23 cellular contexts compared by ENCODE assay signal in the genomic region with DNA sequence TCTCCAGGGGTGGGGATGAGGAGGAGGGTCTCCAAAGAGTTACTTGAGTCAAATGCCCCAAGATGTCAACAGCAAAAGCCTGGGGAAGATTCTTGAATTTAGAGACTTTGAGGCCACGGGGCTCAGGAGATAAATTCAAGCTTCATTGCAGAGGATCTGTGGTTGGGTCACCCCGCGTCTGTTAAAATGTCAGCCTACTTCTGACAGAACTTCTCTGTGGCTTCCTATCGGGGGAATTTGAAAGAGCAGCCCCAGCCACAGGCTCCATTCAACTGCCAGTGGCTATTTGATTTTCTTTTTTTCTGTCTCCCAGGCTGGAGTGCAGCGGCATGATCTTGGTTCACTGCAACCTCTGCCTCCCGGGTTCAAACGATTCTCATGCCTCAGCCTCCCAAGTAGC.
A peak's percentile ranks its signal among the peaks of the same experiment; 100 is the strongest.
DNase-seq lines count a peak whose midpoint lies in the region; ATAC-seq and TF ChIP-seq lines count a peak whose summit lies in the region.
"Had no signal": no experiment of that assay in that cellular context is flagged by ENCODE, and none has a peak within 500 bp of the region (broad histone marks: within the 10 kb centered on the region; RNA-seq: fewer than 3 reads in every experiment).

No MANE protein-coding gene starts in this region.

- H3K4me3 Mint-ChIP-seq in T-helper 1 cell treated with Interleukin-12 subunit alpha and Interleukin-12 subunit beta and Interleukin-4 antibody, amounts not matched to agents 30 μg/mL and 1 μg/mL, for 36 hours, result peak overlapping the region; percentile 22
- H3K4me3 Mint-ChIP-seq in activated T-helper 17 cell treated with anti-CD3 and anti-CD28 coated beads, Interleukin-2, amount 50 U/mL, for 72 hours, result peak overlapping the region; percentile 26
- H3K4me3 Mint-ChIP-seq in natural killer cell (peak overlapping the region; percentile 79), Caco-2 (ENCODE audit: unreplicated experiment) (no peak overlapping the region)
- H3K4me3 Mint-ChIP-seq: type B pancreatic cell had no signal

- peak; percentile 51 for ATAC-seq in activated T-helper 17 cell treated with anti-CD3 and anti-CD28 coated beads, Interleukin-2, amount 50 U/mL, for 72 hours (replicated peaks)
- peak; percentile 41 to 79 (median 64) for ATAC-seq in natural killer cell

- peaks cover 67% of the 10 kb centered on the region for H3K4me1 Mint-ChIP-seq in T-helper 1 cell treated with Interleukin-12 subunit alpha and Interleukin-12 subunit beta and Interleukin-4 antibody, amounts not matched to agents 30 μg/mL and 1 μg/mL, for 36 hours (ENCODE audit: low read depth)
- peaks cover 15% of the 10 kb centered on the region for H3K4me1 Mint-ChIP-seq in activated T-helper 17 cell treated with anti-CD3 and anti-CD28 coated beads, Interleukin-2, amount 50 U/mL, for 72 hours
- peaks cover 65 to 89% of the 10 kb centered on the region in 2 donors for H3K4me1 Mint-ChIP-seq in natural killer cell
- H3K4me1 Mint-ChIP-seq in Caco-2 (ENCODE audit: low read depth, unreplicated experiment), result peaks cover 3% of the 10 kb centered on the region

- no TSS peak for BruUV-seq in Caco-2 (replicated peaks; lab: Mats Ljungman, UMichigan)

- intact Hi-C loops in natural killer cell (cut with micrococcal nuclease), result loop anchor here (2.0 to 5.0 kb wide), 2 partner anchors 35 to 70 kb away; no protein-coding TSS in a partner anchor
- intact Hi-C loops in Caco-2 (cut with micrococcal nuclease; ENCODE audit: unreplicated experiment), result no loop called here

- DNase-seq in T-helper 1 cell, result no peak
- peak; percentile 76 for DNase-seq in Jurkat, Clone E6-1 (ENCODE audit: low read depth, low spot score)
- peak; percentile 50 for DNase-seq in natural killer cell
- no peak for DNase-seq in GM19238 (ENCODE audit: insufficient read length, low spot score)
- DNase-seq in NOMO-1 treated with dmso at 0.1 percent for 144 hours (lab: John Stamatoyannopoulos, UW; ENCODE audit: unreplicated experiment), result no peak
- DNase-seq in Caco-2, result no peak
- DNase-seq: 8988T; amygdala; DMS 273 treated with DMSO at 0.1 percent for 48 hours; GM23248; NCI-H187 treated with DMSO at 0.1 percent for 48 hours; NCI-H774; OCI-M1; Right ventricle myocardium superior; small intestine; stimulated activated CD4-positive, alpha-beta T cell treated with anti-CD3 and anti-CD28 coated beads, Interleukin-2, amount 100 ng/mL, for 48 hours; stomach; WERI-Rb-1 had no signal

- H3K9me3 ChIP-seq in Caco-2, result no peaks in the 10 kb centered on the region
- H3K9me3 ChIP-seq: stomach had no signal

- POLR2A ChIA-PET in Caco-2 (lab: Charles Lee), result no interaction called here

- no peak overlapping the region for H3K4me3 ChIP-seq in Jurkat, Clone E6-1 (ENCODE audit: low read length)
- no peak overlapping the region for H3K4me3 ChIP-seq in Caco-2 (ENCODE audit: low read depth, low read length)
- H3K4me3 ChIP-seq: cardiac muscle cell, GM23248, hepatocyte, stomach had no signal

- CTCF ChIA-PET in Caco-2 (lab: Charles Lee), result no interaction called here

- H3K27ac Mint-ChIP-seq in T-helper 1 cell treated with Interleukin-12 subunit alpha and Interleukin-12 subunit beta and Interleukin-4 antibody, amounts not matched to agents 30 μg/mL and 1 μg/mL, for 36 hours, result peak overlapping the region; percentile 78
- no peak overlapping the region for H3K27ac Mint-ChIP-seq in activated T-helper 17 cell treated with anti-CD3 and anti-CD28 coated beads, Interleukin-2, amount 50 U/mL, for 72 hours
- H3K27ac Mint-ChIP-seq in natural killer cell (peak overlapping the region; percentile 88), Caco-2 (ENCODE audit: unreplicated experiment) (no peak overlapping the region)
- H3K27ac Mint-ChIP-seq: type B pancreatic cell had no signal

- H3K9me3 Mint-ChIP-seq in T-helper 1 cell treated with Interleukin-12 subunit alpha and Interleukin-12 subunit beta and Interleukin-4 antibody, amounts not matched to agents 30 μg/mL and 1 μg/mL, for 36 hours, result no peaks in the 10 kb centered on the region
- no peaks in the 10 kb centered on the region for H3K9me3 Mint-ChIP-seq in activated T-helper 17 cell treated with anti-CD3 and anti-CD28 coated beads, Interleukin-2, amount 50 U/mL, for 72 hours
- H3K9me3 Mint-ChIP-seq in natural killer cell (no peaks in the 10 kb centered on the region), Caco-2 (ENCODE audit: unreplicated experiment) (no peaks in the 10 kb centered on the region)
- H3K9me3 Mint-ChIP-seq: type B pancreatic cell had no signal

- no peaks in the 10 kb centered on the region for H3K36me3 ChIP-seq in Caco-2 (ENCODE audit: control insufficient read depth, insufficient read depth, low read length)
- H3K36me3 ChIP-seq: cardiac muscle cell, stomach, WERI-Rb-1 had no signal

- H3K36me3 Mint-ChIP-seq in T-helper 1 cell treated with Interleukin-12 subunit alpha and Interleukin-12 subunit beta and Interleukin-4 antibody, amounts not matched to agents 30 μg/mL and 1 μg/mL, for 36 hours (ENCODE audit: low read depth), result peaks cover 10% of the 10 kb centered on the region
- no peaks in the 10 kb centered on the region for H3K36me3 Mint-ChIP-seq in activated T-helper 17 cell treated with anti-CD3 and anti-CD28 coated beads, Interleukin-2, amount 50 U/mL, for 72 hours (ENCODE audit: low read depth)
- no peaks in the 10 kb centered on the region for H3K36me3 Mint-ChIP-seq in natural killer cell
- no peaks in the 10 kb centered on the region for H3K36me3 Mint-ChIP-seq in Caco-2 (ENCODE audit: insufficient read depth, unreplicated experiment)
- H3K36me3 Mint-ChIP-seq: type B pancreatic cell had no signal

- H3K27me3 Mint-ChIP-seq in T-helper 1 cell treated with Interleukin-12 subunit alpha and Interleukin-12 subunit beta and Interleukin-4 antibody, amounts not matched to agents 30 μg/mL and 1 μg/mL, for 36 hours (ENCODE audit: low read depth), result peaks cover 8% of the 10 kb centered on the region
- peaks cover 18% of the 10 kb centered on the region for H3K27me3 Mint-ChIP-seq in activated T-helper 17 cell treated with anti-CD3 and anti-CD28 coated beads, Interleukin-2, amount 50 U/mL, for 72 hours
- H3K27me3 Mint-ChIP-seq in natural killer cell (ENCODE audit: low read depth in 2 of 2) (no peaks in the 10 kb centered on the region), Caco-2 (ENCODE audit: insufficient read depth, unreplicated experiment) (no peaks in the 10 kb centered on the region)

- H3K27me3 ChIP-seq in Caco-2 (replicated peaks; ENCODE audit: control insufficient read depth, insufficient read depth, low read length), result no peaks in the 10 kb centered on the region
- H3K27me3 ChIP-seq: cardiac muscle cell, hepatocyte, stomach had no signal

- 0 out of 2 replicates have a peak, but pooled peaks cover under 1% of the 10 kb centered on the region for H3K4me1 ChIP-seq in Caco-2

- no peak for TF ChIP-seq CTCF in natural killer cell (IDR thresholded peaks at IDR 0.05)
- no peak for TF ChIP-seq CTCF in Caco-2 (IDR thresholded peaks at IDR 0.05; ENCODE audit: insufficient read depth in 1 of 2, low read depth in 1 of 2, low read length in 1 of 2, severe bottlenecking in 1 of 2, unreplicated experiment in 1 of 2)

Comparison
In these comparisons a context has a peak if more than half of its experiments do, and no peak if none do; other contexts are left out.
1. H3K27ac Mint-ChIP-seq: peak in T-helper 1 cell treated with Interleukin-12 subunit alpha and Interleukin-12 subunit beta and Interleukin-4 antibody, amounts not matched to agents 30 μg/mL and 1 μg/mL, for 36 hours (single experiment) and natural killer cell (2 of 2); none in activated T-helper 17 cell treated with anti-CD3 and anti-CD28 coated beads, Interleukin-2, amount 50 U/mL, for 72 hours (single experiment) and Caco-2 (single experiment).
2. DNase-seq: peak in Jurkat, Clone E6-1 (single experiment) and natural killer cell (single experiment); none in T-helper 1 cell (0 of 5), GM19238 (single experiment), NOMO-1 treated with dmso at 0.1 percent for 144 hours (single experiment) and Caco-2 (0 of 2).